ENCODE assay signal across 1 cellular context in genomic region chr12:110035534-110036104, GRCh38.
TF ChIP-seq lines count a peak whose summit lies in the region.

No MANE protein-coding gene starts in this region.

TF ChIP-seq in HepG2, 621 proteins besides CTCF, POLR2A, EP300 and RAD21 (continued from another document):
- TF ChIP-seq, protein P1, sequence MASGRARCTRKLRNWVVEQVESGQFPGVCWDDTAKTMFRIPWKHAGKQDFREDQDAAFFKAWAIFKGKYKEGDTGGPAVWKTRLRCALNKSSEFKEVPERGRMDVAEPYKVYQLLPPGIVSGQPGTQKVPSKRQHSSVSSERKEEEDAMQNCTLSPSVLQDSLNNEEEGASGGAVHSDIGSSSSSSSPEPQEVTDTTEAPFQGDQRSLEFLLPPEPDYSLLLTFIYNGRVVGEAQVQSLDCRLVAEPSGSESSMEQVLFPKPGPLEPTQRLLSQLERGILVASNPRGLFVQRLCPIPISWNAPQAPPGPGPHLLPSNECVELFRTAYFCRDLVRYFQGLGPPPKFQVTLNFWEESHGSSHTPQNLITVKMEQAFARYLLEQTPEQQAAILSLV (CRISPR knock-in tag; IDR thresholded peaks at IDR 0.05; ENCODE audit: borderline replicate concordance), result no peak
- no peak for TF ChIP-seq ZC3H4 (CRISPR knock-in tag; IDR thresholded peaks at IDR 0.05; ENCODE audit: borderline replicate concordance)
- TF ChIP-seq ARNT2 (CRISPR knock-in tag; IDR thresholded peaks at IDR 0.05; ENCODE audit: low read depth), result no peak
- TF ChIP-seq HOXA9 (CRISPR knock-in tag; IDR thresholded peaks at IDR 0.05; ENCODE audit: borderline replicate concordance), result no peak
- TF ChIP-seq UBTF (CRISPR knock-in tag; IDR thresholded peaks at IDR 0.05), result no peak
- peak; percentile 62; the same call in 1 of the 2 replicates for TF ChIP-seq CCDC6 (CRISPR knock-in tag; IDR thresholded peaks at IDR 0.05)
- TF ChIP-seq SALL1 (CRISPR knock-in tag; IDR thresholded peaks at IDR 0.05), result peak; percentile 83
- peak; percentile 84; the same call in 1 of the 2 replicates for TF ChIP-seq NCOA2 (CRISPR knock-in tag; IDR thresholded peaks at IDR 0.05)
- no peak for TF ChIP-seq ATF7 (IDR thresholded peaks at IDR 0.05)
- TF ChIP-seq ATF7 (CRISPR knock-in tag; IDR thresholded peaks at IDR 0.05), result no peak; the same call in 1 of the 2 replicates
- TF ChIP-seq RXRB (CRISPR knock-in tag; IDR thresholded peaks at IDR 0.05; ENCODE audit: borderline replicate concordance), result peak; percentile 89
- TF ChIP-seq ZNF530 (CRISPR knock-in tag; IDR thresholded peaks at IDR 0.05; ENCODE audit: low read depth), result no peak
- no peak for TF ChIP-seq NFE2 (CRISPR knock-in tag; IDR thresholded peaks at IDR 0.05)
- no peak for TF ChIP-seq GZF1 (CRISPR knock-in tag; IDR thresholded peaks at IDR 0.05)
- TF ChIP-seq, protein P2, sequence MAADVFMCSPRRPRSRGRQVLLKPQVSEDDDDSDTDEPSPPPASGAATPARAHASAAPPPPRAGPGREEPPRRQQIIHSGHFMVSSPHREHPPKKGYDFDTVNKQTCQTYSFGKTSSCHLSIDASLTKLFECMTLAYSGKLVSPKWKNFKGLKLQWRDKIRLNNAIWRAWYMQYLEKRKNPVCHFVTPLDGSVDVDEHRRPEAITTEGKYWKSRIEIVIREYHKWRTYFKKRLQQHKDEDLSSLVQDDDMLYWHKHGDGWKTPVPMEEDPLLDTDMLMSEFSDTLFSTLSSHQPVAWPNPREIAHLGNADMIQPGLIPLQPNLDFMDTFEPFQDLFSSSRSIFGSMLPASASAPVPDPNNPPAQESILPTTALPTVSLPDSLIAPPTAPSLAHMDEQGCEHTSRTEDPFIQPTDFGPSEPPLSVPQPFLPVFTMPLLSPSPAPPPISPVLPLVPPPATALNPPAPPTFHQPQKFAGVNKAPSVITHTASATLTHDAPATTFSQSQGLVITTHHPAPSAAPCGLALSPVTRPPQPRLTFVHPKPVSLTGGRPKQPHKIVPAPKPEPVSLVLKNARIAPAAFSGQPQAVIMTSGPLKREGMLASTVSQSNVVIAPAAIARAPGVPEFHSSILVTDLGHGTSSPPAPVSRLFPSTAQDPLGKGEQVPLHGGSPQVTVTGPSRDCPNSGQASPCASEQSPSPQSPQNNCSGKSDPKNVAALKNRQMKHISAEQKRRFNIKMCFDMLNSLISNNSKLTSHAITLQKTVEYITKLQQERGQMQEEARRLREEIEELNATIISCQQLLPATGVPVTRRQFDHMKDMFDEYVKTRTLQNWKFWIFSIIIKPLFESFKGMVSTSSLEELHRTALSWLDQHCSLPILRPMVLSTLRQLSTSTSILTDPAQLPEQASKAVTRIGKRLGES (CRISPR knock-in tag; IDR thresholded peaks at IDR 0.05; ENCODE audit: borderline replicate concordance), result no peak
- TF ChIP-seq SRSF9 (IDR thresholded peaks at IDR 0.05; ENCODE audit: borderline replicate concordance, insufficient read depth, low read depth, low read length, poor library complexity, severe bottlenecking), result no peak
- 0 out of 2 replicates have a peak, but pooled peaks have one; percentile 27 for TF ChIP-seq ZBTB25 (CRISPR knock-in tag; IDR thresholded peaks at IDR 0.05)
- TF ChIP-seq KLF16 (CRISPR knock-in tag; IDR thresholded peaks at IDR 0.05), result no peak
- no peak for TF ChIP-seq JDP2 (CRISPR knock-in tag; IDR thresholded peaks at IDR 0.05; ENCODE audit: borderline replicate concordance)
- TF ChIP-seq PTBP1 (IDR thresholded peaks at IDR 0.05; ENCODE audit: low read depth, low read length, poor library complexity, severe bottlenecking), result no peak
- TF ChIP-seq RELA (CRISPR knock-in tag; IDR thresholded peaks at IDR 0.05), result no peak
